In genomic region chr15:58551764-58552504, GRCh38 we compare ENCODE assay signal across 8 cellular contexts.
A peak's percentile ranks its signal among the peaks of the same experiment; 100 is the strongest.
DNase-seq lines count a peak whose midpoint lies in the region; TF ChIP-seq lines count a peak whose summit lies in the region.

No MANE protein-coding gene starts in this region.

- H3K27me3 ChIP-seq in SK-N-SH (ENCODE audit: insufficient read depth) (no peaks in the 10 kb centered on the region; the same call in 1 of the 2 replicates), ovary (no peaks in the 10 kb centered on the region), A673 (replicated peaks; ENCODE audit: insufficient read depth, low read depth, low read length, poor library complexity) (no peaks in the 10 kb centered on the region)

- no TSS peak for BruUV-seq in A673 (replicated peaks; lab: Mats Ljungman, UMichigan)

- H3K9me3 ChIP-seq in SK-N-SH (no peaks in the 10 kb centered on the region), ovary (no peaks in the 10 kb centered on the region), A673 (ENCODE audit: low read depth, low read length, poor library complexity, severe bottlenecking) (no peaks in the 10 kb centered on the region)

- peak; percentile 35 for DNase-seq in GF-D8 (lab: John Stamatoyannopoulos, UW)
- no peak for DNase-seq in SK-N-SH
- peak; percentile 98 for DNase-seq in fibroblast of mammary gland (ENCODE audit: low read depth)
- DNase-seq in ovary = peak in 2 of 5 donors; percentile 34 to 46
- DNase-seq in GM19238 (ENCODE audit: insufficient read length, low spot score) = no peak
- no peak for DNase-seq in iPS-NIHi7 (ENCODE audit: extremely low spot score)
- no peak for DNase-seq in DMS114 treated with DMSO at 0.1 percent for 48 hours (lab: John Stamatoyannopoulos, UW; ENCODE audit: unreplicated experiment)
- DNase-seq in A673 (ENCODE audit: low spot score) = no peak

- no peak overlapping the region for H3K9ac ChIP-seq in SK-N-SH

- WGBS in SK-N-SH (ENCODE audit: low lambda C conversion rate) = 82% methylated on average over 23 of the region's 23 CpGs
- 42 to 46% (median 45%) methylated on average over 23 of the region's 23 CpGs for WGBS in ovary, 3 donors

- no peak for TF ChIP-seq EP300 in SK-N-SH (IDR thresholded peaks at IDR 0.05; ENCODE audit: borderline replicate concordance in 1 of 2, low read depth in 1 of 2, low read length in 1 of 2)
- no peak for TF ChIP-seq EP300 in ovary (IDR thresholded peaks at IDR 0.05)

- TF ChIP-seq RAD21 in SK-N-SH (IDR thresholded peaks at IDR 0.05; ENCODE audit: low read length) = no peak

- H3K4me1 ChIP-seq in SK-N-SH (ENCODE audit: control insufficient read depth in 1 of 2, insufficient read depth in 2 of 2, low read depth in 1 of 2, low read length in 1 of 2) = peaks cover 14 to 17% of the 10 kb centered on the region in 2 experiments; a peak in 2 of 4 replicates
- peaks cover 13% of the 10 kb centered on the region for H3K4me1 ChIP-seq in ovary (ENCODE audit: insufficient read depth)
- no peaks in the 10 kb centered on the region for H3K4me1 ChIP-seq in A673 (ENCODE audit: insufficient read depth, low read length, poor library complexity, severe bottlenecking)

- no peaks in the 10 kb centered on the region for H3K9me2 ChIP-seq in SK-N-SH

- H2AFZ ChIP-seq in SK-N-SH (ENCODE audit: low read depth) = peak overlapping the region; percentile 44; the same call in 1 of the 2 replicates

- H3K4me2 ChIP-seq in SK-N-SH = peak overlapping the region; percentile 30; the same call in 1 of the 2 replicates

- H3K4me3 ChIP-seq in SK-N-SH (ENCODE audit: low read depth in 2 of 2, low read length in 1 of 2) (no peak overlapping the region), fibroblast of mammary gland (ENCODE audit: control insufficient read depth, low read depth, low read length) (peak overlapping the region; percentile 43), ovary (peak overlapping the region; percentile 5), A673 (ENCODE audit: low read depth, low read length, poor library complexity, severe bottlenecking) (no peak overlapping the region)

- TF ChIP-seq POLR2A in ovary (IDR thresholded peaks at IDR 0.05) = no peak

- H3K79me2 ChIP-seq in SK-N-SH (ENCODE audit: insufficient read depth) = no peaks in the 10 kb centered on the region

- peaks cover 12% of the 10 kb centered on the region for H3F3A ChIP-seq in SK-N-SH (replicated peaks; ENCODE audit: insufficient read depth)

- CTCF ChIA-PET in SK-N-SH (lab: Yijun Ruan, JAX) = no interaction called here
- CTCF ChIA-PET in A673 (lab: Charles Lee) = no interaction called here

- H4K20me1 ChIP-seq in SK-N-SH (ENCODE audit: insufficient read depth) = no peaks in the 10 kb centered on the region

- POLR2A ChIA-PET in SK-N-SH (lab: Yijun Ruan, JAX) (no interaction called here), A673 (lab: Charles Lee; ENCODE audit: low non-redundant PET) (no interaction called here)

- intact Hi-C loops in ovary (cut with DNase I) (no loop called here), A673 (cut with micrococcal nuclease; ENCODE audit: unreplicated experiment) (no loop called here)

- TF ChIP-seq CTCF in SK-N-SH (IDR thresholded peaks at IDR 0.05) = no peak
- TF ChIP-seq CTCF in fibroblast of mammary gland (conservative IDR thresholded peaks at IDR 0.05; ENCODE audit: control insufficient read depth, insufficient read depth, low read depth, low read length) = no peak
- TF ChIP-seq CTCF in ovary (IDR thresholded peaks at IDR 0.05) = no peak
- no peak for TF ChIP-seq CTCF in A673 (conservative IDR thresholded peaks at IDR 0.05; ENCODE audit: low read depth, low read length)

- H3K27ac ChIP-seq in SK-N-SH (ENCODE audit: low read depth in 2 of 2, low read length in 1 of 2) (peak overlapping the region in 1 of 2 experiments; percentile 42; a peak in 1 of 4 replicates), ovary (no peak overlapping the region), A673 (ENCODE audit: low read depth, low read length, poor library complexity, severe bottlenecking) (no peak overlapping the region)

- H3K36me3 ChIP-seq in SK-N-SH (replicated peaks in 1 of 2; ENCODE audit: control insufficient read depth in 1 of 2, insufficient read depth in 2 of 2, low read length in 1 of 2) = no peaks in the 10 kb centered on the region
- H3K36me3 ChIP-seq in ovary = no peaks in the 10 kb centered on the region
- no peaks in the 10 kb centered on the region for H3K36me3 ChIP-seq in A673 (ENCODE audit: insufficient read depth, low read length, poor library complexity, severe bottlenecking)

TF ChIP-seq in SK-N-SH, 30 proteins besides CTCF, POLR2A, EP300 and RAD21 (continues in another document):
- TF ChIP-seq GATA2 (CRISPR knock-in tag; IDR thresholded peaks at IDR 0.05) = no peak
- TF ChIP-seq CHD2 (IDR thresholded peaks at IDR 0.05; ENCODE audit: low read length, partially characterized antibody) = no peak
- TF ChIP-seq NFIC (IDR thresholded peaks at IDR 0.05; ENCODE audit: borderline replicate concordance) = peak; percentile 73
- TF ChIP-seq NRF1 (IDR thresholded peaks at IDR 0.05; ENCODE audit: low read depth, low read length) = no peak
- peak; percentile 62; the same call in 1 of the 2 replicates for TF ChIP-seq FOSL2 (IDR thresholded peaks at IDR 0.05; ENCODE audit: borderline replicate concordance, low read depth)
- TF ChIP-seq TAF1 (IDR thresholded peaks at IDR 0.05; ENCODE audit: borderline replicate concordance, low read depth, low read length) = no peak
- 0 out of 2 replicates have a peak, but pooled peaks have one; percentile 46 for TF ChIP-seq TEAD4 (IDR thresholded peaks at IDR 0.05; ENCODE audit: borderline replicate concordance, insufficient read depth)
- peak; percentile 60; the same call in 1 of the 2 replicates for TF ChIP-seq RXRA (IDR thresholded peaks at IDR 0.05; ENCODE audit: borderline replicate concordance, low read depth)
- no peak for TF ChIP-seq USF1 (IDR thresholded peaks at IDR 0.05; ENCODE audit: borderline replicate concordance, low read depth)
- TF ChIP-seq MXI1 (IDR thresholded peaks at IDR 0.05; ENCODE audit: low read depth, low read length) = no peak
- peak; percentile 88 for TF ChIP-seq TCF12 (IDR thresholded peaks at IDR 0.05)
- TF ChIP-seq, protein P1, sequence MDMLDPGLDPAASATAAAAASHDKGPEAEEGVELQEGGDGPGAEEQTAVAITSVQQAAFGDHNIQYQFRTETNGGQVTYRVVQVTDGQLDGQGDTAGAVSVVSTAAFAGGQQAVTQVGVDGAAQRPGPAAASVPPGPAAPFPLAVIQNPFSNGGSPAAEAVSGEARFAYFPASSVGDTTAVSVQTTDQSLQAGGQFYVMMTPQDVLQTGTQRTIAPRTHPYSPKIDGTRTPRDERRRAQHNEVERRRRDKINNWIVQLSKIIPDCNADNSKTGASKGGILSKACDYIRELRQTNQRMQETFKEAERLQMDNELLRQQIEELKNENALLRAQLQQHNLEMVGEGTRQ (IDR thresholded peaks at IDR 0.05; ENCODE audit: borderline replicate concordance, low read depth, low read length) = no peak
- no peak for TF ChIP-seq IRF3 (IDR thresholded peaks at IDR 0.05; ENCODE audit: low read depth, low read length)
- TF ChIP-seq FOXM1 (IDR thresholded peaks at IDR 0.05; ENCODE audit: low read depth) = no peak
- TF ChIP-seq JUND (IDR thresholded peaks at IDR 0.05) = peak; percentile 61
- TF ChIP-seq RFX5 (IDR thresholded peaks at IDR 0.05; ENCODE audit: low read length) = no peak
- TF ChIP-seq MAX (IDR thresholded peaks at IDR 0.05; ENCODE audit: low read depth) = no peak
- no peak for TF ChIP-seq EZH2phosphoT487 (IDR thresholded peaks at IDR 0.05; ENCODE audit: borderline replicate concordance, low read depth)
- peak; percentile 64 for TF ChIP-seq PBX3 (IDR thresholded peaks at IDR 0.05)

Comparison
In these comparisons a context has a peak if more than half of its experiments do, and no peak if none do; other contexts are left out.
1. DNase-seq: peak in GF-D8 (single experiment) and fibroblast of mammary gland (single experiment); none in SK-N-SH (single experiment), GM19238 (single experiment), iPS-NIHi7 (single experiment), DMS114 treated with DMSO at 0.1 percent for 48 hours (single experiment) and A673 (single experiment).
2. H3K4me3 ChIP-seq: peak in fibroblast of mammary gland (single experiment) and ovary (single experiment); none in SK-N-SH (0 of 2) and A673 (single experiment).